Comparison of ENCODE assay signal across 1 cellular context in genomic region chr11:1988667-1989317, GRCh38.
TF ChIP-seq lines count a peak whose summit lies in the region.

No MANE protein-coding gene starts in this region.

TF ChIP-seq in HepG2, 621 proteins besides CTCF, POLR2A, EP300 and RAD21 (continued from another document and continues in another):
- TF ChIP-seq LCORL (IDR thresholded peaks at IDR 0.05) (no peak), LCORL (CRISPR knock-in tag; IDR thresholded peaks at IDR 0.05) (no peak), ZNF230 (CRISPR knock-in tag; IDR thresholded peaks at IDR 0.05) (no peak), ETS1 (CRISPR knock-in tag; IDR thresholded peaks at IDR 0.05) (no peak), ZNF552 (CRISPR knock-in tag; IDR thresholded peaks at IDR 0.05; ENCODE audit: borderline replicate concordance) (no peak), NBN (conservative IDR thresholded peaks at IDR 0.05) (no peak), SMAD9 (CRISPR knock-in tag; IDR thresholded peaks at IDR 0.05) (no peak), TCF12 (IDR thresholded peaks at IDR 0.05) (no peak), TCF12 (CRISPR knock-in tag; IDR thresholded peaks at IDR 0.05) (no peak), TRIM22 (IDR thresholded peaks at IDR 0.05) (no peak), MED8 (CRISPR knock-in tag; IDR thresholded peaks at IDR 0.05; ENCODE audit: insufficient replicate concordance) (no peak), KLF9 (CRISPR knock-in tag; IDR thresholded peaks at IDR 0.05; ENCODE audit: low read depth) (no peak), FOXK2 (IDR thresholded peaks at IDR 0.05) (no peak), FOXC1 (CRISPR knock-in tag; IDR thresholded peaks at IDR 0.05; ENCODE audit: borderline replicate concordance) (no peak), ZNF597 (CRISPR knock-in tag; IDR thresholded peaks at IDR 0.05) (no peak), ZNF44 (CRISPR knock-in tag; IDR thresholded peaks at IDR 0.05) (no peak), NFKBIZ (CRISPR knock-in tag; IDR thresholded peaks at IDR 0.05) (no peak), RORA (CRISPR knock-in tag; IDR thresholded peaks at IDR 0.05) (no peak), MLX (CRISPR knock-in tag; IDR thresholded peaks at IDR 0.05) (no peak), ELK4 (CRISPR knock-in tag; IDR thresholded peaks at IDR 0.05; ENCODE audit: borderline replicate concordance) (no peak), DBP (CRISPR knock-in tag; IDR thresholded peaks at IDR 0.05; ENCODE audit: not compliant biosample characterization) (no peak), RXRA (CRISPR knock-in tag; IDR thresholded peaks at IDR 0.05) (peak; percentile 88), CENPX (CRISPR knock-in tag; IDR thresholded peaks at IDR 0.05) (no peak), ZNF570 (CRISPR knock-in tag; IDR thresholded peaks at IDR 0.05; ENCODE audit: borderline replicate concordance) (no peak), SALL1 (CRISPR knock-in tag; IDR thresholded peaks at IDR 0.05) (no peak), FOXP4 (CRISPR knock-in tag; IDR thresholded peaks at IDR 0.05) (no peak), ZNF12 (CRISPR knock-in tag; IDR thresholded peaks at IDR 0.05) (no peak), ZNF33B (CRISPR knock-in tag; IDR thresholded peaks at IDR 0.05) (no peak), SP4 (CRISPR knock-in tag; IDR thresholded peaks at IDR 0.05) (no peak), ZFP1 (CRISPR knock-in tag; IDR thresholded peaks at IDR 0.05) (no peak), ZNF501 (CRISPR knock-in tag; IDR thresholded peaks at IDR 0.05) (no peak), ZFP82 (CRISPR knock-in tag; IDR thresholded peaks at IDR 0.05; ENCODE audit: borderline replicate concordance) (no peak), ZFP62 (CRISPR knock-in tag; IDR thresholded peaks at IDR 0.05) (no peak), TEF (CRISPR knock-in tag; IDR thresholded peaks at IDR 0.05) (no peak), FLYWCH1 (CRISPR knock-in tag; IDR thresholded peaks at IDR 0.05) (no peak), ZNF83 (CRISPR knock-in tag; IDR thresholded peaks at IDR 0.05; ENCODE audit: borderline replicate concordance) (no peak), RARA (CRISPR knock-in tag; IDR thresholded peaks at IDR 0.05) (peak; percentile 93), SNAPC2 (CRISPR knock-in tag; IDR thresholded peaks at IDR 0.05) (no peak), ATF3 (CRISPR knock-in tag; IDR thresholded peaks at IDR 0.05) (no peak; the same call in 1 of the 2 replicates), ZNF367 (CRISPR knock-in tag; IDR thresholded peaks at IDR 0.05; ENCODE audit: borderline replicate concordance) (no peak), BRF2 (CRISPR knock-in tag; IDR thresholded peaks at IDR 0.05) (no peak), NCOR1 (IDR thresholded peaks at IDR 0.05; ENCODE audit: borderline replicate concordance, low read length) (no peak), ZNF784 (CRISPR knock-in tag; IDR thresholded peaks at IDR 0.05; ENCODE audit: borderline replicate concordance) (no peak), TFE3 (CRISPR knock-in tag; IDR thresholded peaks at IDR 0.05) (no peak), HOXA3 (CRISPR knock-in tag; IDR thresholded peaks at IDR 0.05) (peak; percentile 54; the same call in 1 of the 2 replicates), ZIK1 (CRISPR knock-in tag; IDR thresholded peaks at IDR 0.05; ENCODE audit: borderline replicate concordance, low read depth) (no peak), PHF21A (CRISPR knock-in tag; IDR thresholded peaks at IDR 0.05) (no peak), MEIS2 (CRISPR knock-in tag; IDR thresholded peaks at IDR 0.05) (peak; percentile 97), AHR (CRISPR knock-in tag; IDR thresholded peaks at IDR 0.05) (no peak), RFX5 (IDR thresholded peaks at IDR 0.05; ENCODE audit: low read depth, low read length) (no peak), ZNF598 (CRISPR knock-in tag; IDR thresholded peaks at IDR 0.05; ENCODE audit: borderline replicate concordance) (no peak), TGIF2 (CRISPR knock-in tag; IDR thresholded peaks at IDR 0.05) (no peak), NCOA2 (CRISPR knock-in tag; IDR thresholded peaks at IDR 0.05) (peak; percentile 46; the same call in 1 of the 2 replicates), HHEX (CRISPR knock-in tag; IDR thresholded peaks at IDR 0.05) (no peak), SP2 (CRISPR knock-in tag; IDR thresholded peaks at IDR 0.05) (no peak), ZNF503 (CRISPR knock-in tag; IDR thresholded peaks at IDR 0.05) (no peak), U2AF1 (optimal IDR thresholded peaks at IDR 0.05; ENCODE audit: low read depth, low read length) (no peak), ZNF709 (CRISPR knock-in tag; IDR thresholded peaks at IDR 0.05) (no peak), ISX (CRISPR knock-in tag; conservative IDR thresholded peaks at IDR 0.05) (no peak), GLMP (CRISPR knock-in tag; IDR thresholded peaks at IDR 0.05; ENCODE audit: borderline replicate concordance) (no peak), ZFY (CRISPR knock-in tag; IDR thresholded peaks at IDR 0.05) (peak; percentile 55; the same call in 1 of the 2 replicates)
